ENCODE assay signal across 19 cellular contexts in the genomic region with DNA sequence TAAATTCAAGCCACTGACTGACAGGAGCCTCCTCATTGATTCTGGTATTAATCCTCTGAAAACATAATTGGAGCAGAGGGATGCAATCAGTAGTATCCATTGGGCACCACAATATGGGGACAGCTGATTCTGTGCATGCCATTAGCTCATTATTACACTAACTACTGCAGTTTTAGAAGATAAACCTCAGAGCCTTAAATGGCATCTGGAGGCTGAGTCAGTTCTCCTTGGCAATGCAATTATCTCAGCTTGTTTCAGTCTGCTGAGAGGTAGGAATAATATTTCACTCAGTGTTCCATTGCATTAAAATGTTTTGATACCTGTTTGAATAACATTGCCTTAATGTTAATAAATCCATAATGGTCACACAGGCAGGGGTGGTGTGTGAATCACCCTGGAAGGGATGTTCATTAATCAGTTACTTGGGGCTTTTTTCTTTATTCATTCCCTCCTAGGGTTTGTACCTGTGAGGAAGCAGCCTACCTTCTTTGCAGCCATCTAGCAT.
"Had no signal": no experiment of that assay in that cellular context is flagged by ENCODE, and none has a peak within 500 bp of the region (broad histone marks: within the 10 kb centered on the region; RNA-seq: fewer than 3 reads in every experiment).

No MANE protein-coding gene starts in this region.

- H3K4me3 Mint-ChIP-seq: activated CD4-positive, alpha-beta memory T cell treated with anti-CD3 and anti-CD28 coated beads, Interleukin-2, amount 10 ng/mL, durations not matched to agents 7 days and 5 days; activated CD8-positive, alpha-beta memory T cell treated with anti-CD3 and anti-CD28 coated beads, Interleukin-2, amount 10 ng/mL, durations not matched to agents 7 days and 5 days; activated naive CD4-positive, alpha-beta T cell treated with anti-CD3 and anti-CD28 coated beads for 36 hours; activated naive CD8-positive, alpha-beta T cell treated with anti-CD3 and anti-CD28 coated beads, Interleukin-2, amount 50 U/mL, for 24 hours; activated T-helper 17 cell treated with anti-CD3 and anti-CD28 coated beads, Interleukin-2, amount 50 U/mL, for 72 hours; naive thymus-derived CD8-positive, alpha-beta T cell; stimulated activated naive B cell treated with anti-CD40 and anti-IgM and Interleukin-4, amounts not matched to agents 10 μg/mL and 1 μg/mL and 100 μg/mL, for 72 hours had no signal

- ATAC-seq: activated CD8-positive, alpha-beta memory T cell treated with anti-CD3 and anti-CD28 coated beads, Interleukin-2, amount 10 ng/mL, durations not matched to agents 7 days and 5 days; activated naive CD8-positive, alpha-beta T cell treated with anti-CD3 and anti-CD28 coated beads, Interleukin-2, amount 50 U/mL, for 24 hours; activated T-helper 17 cell treated with anti-CD3 and anti-CD28 coated beads, Interleukin-2, amount 50 U/mL, for 72 hours; esophagus mucosa; naive thymus-derived CD8-positive, alpha-beta T cell; pancreas; stimulated activated naive B cell treated with anti-CD40 and anti-IgM and Interleukin-4, amounts not matched to agents 10 μg/mL and 1 μg/mL and 100 μg/mL, for 72 hours had no signal

- H3K36me3 ChIP-seq: brain microvascular endothelial cell, lower lobe of right lung, pancreas, sigmoid colon, spleen, upper lobe of right lung had no signal

- H3K36me3 Mint-ChIP-seq: activated CD8-positive, alpha-beta memory T cell treated with anti-CD3 and anti-CD28 coated beads, Interleukin-2, amount 10 ng/mL, durations not matched to agents 7 days and 5 days; naive thymus-derived CD8-positive, alpha-beta T cell; stimulated activated naive B cell treated with anti-CD40 and anti-IgM and Interleukin-4, amounts not matched to agents 10 μg/mL and 1 μg/mL and 100 μg/mL, for 72 hours had no signal

- H3K9me3 ChIP-seq: lower lobe of right lung, pancreas, sigmoid colon, spleen, upper lobe of right lung had no signal

- H3K27me3 ChIP-seq: brain microvascular endothelial cell, pancreas, sigmoid colon, spleen, upper lobe of right lung had no signal

- H3K4me3 ChIP-seq: lower lobe of right lung, pancreas, sigmoid colon, spleen, upper lobe of right lung had no signal

- H3K27ac ChIP-seq: brain microvascular endothelial cell, lower lobe of right lung, pancreas, sigmoid colon, spleen, upper lobe of right lung had no signal

- H3K27me3 Mint-ChIP-seq: activated CD4-positive, alpha-beta memory T cell treated with anti-CD3 and anti-CD28 coated beads, Interleukin-2, amount 10 ng/mL, durations not matched to agents 7 days and 5 days; activated CD8-positive, alpha-beta memory T cell treated with anti-CD3 and anti-CD28 coated beads, Interleukin-2, amount 10 ng/mL, durations not matched to agents 7 days and 5 days; activated T-helper 17 cell treated with anti-CD3 and anti-CD28 coated beads, Interleukin-2, amount 50 U/mL, for 72 hours; stimulated activated naive B cell treated with anti-CD40 and anti-IgM and Interleukin-4, amounts not matched to agents 10 μg/mL and 1 μg/mL and 100 μg/mL, for 72 hours had no signal

- H3K4me1 Mint-ChIP-seq: activated CD4-positive, alpha-beta memory T cell treated with anti-CD3 and anti-CD28 coated beads, Interleukin-2, amount 10 ng/mL, durations not matched to agents 7 days and 5 days; activated CD8-positive, alpha-beta memory T cell treated with anti-CD3 and anti-CD28 coated beads, Interleukin-2, amount 10 ng/mL, durations not matched to agents 7 days and 5 days; activated naive CD8-positive, alpha-beta T cell treated with anti-CD3 and anti-CD28 coated beads, Interleukin-2, amount 50 U/mL, for 24 hours; activated T-helper 17 cell treated with anti-CD3 and anti-CD28 coated beads, Interleukin-2, amount 50 U/mL, for 72 hours; naive thymus-derived CD8-positive, alpha-beta T cell; stimulated activated naive B cell treated with anti-CD40 and anti-IgM and Interleukin-4, amounts not matched to agents 10 μg/mL and 1 μg/mL and 100 μg/mL, for 72 hours had no signal

- DNase-seq: activated CD4-positive, alpha-beta memory T cell treated with anti-CD3 and anti-CD28 coated beads, Interleukin-2, amount 10 ng/mL, durations not matched to agents 7 days and 5 days; activated CD4-positive, alpha-beta T cell treated with anti-CD3 and anti-CD28 coated beads for 48 hours; activated CD4-positive, CD25-positive, alpha-beta regulatory T cell; activated CD8-positive, alpha-beta memory T cell treated with anti-CD3 and anti-CD28 coated beads, Interleukin-2, amount 10 ng/mL, durations not matched to agents 7 days and 5 days; activated naive CD4-positive, alpha-beta T cell treated with anti-CD3 and anti-CD28 coated beads for 36 hours; activated naive CD8-positive, alpha-beta T cell treated with anti-CD3 and anti-CD28 coated beads, Interleukin-2, amount 50 U/mL, for 24 hours; aorta; brain microvascular endothelial cell; central memory CD4-positive, alpha-beta T cell; lower lobe of right lung; naive thymus-derived CD8-positive, alpha-beta T cell; pancreas; sigmoid colon; spleen; stimulated activated naive B cell treated with anti-CD40 and anti-IgM and Interleukin-4, amounts not matched to agents 10 μg/mL and 1 μg/mL and 100 μg/mL, for 72 hours; T1000; upper lobe of right lung had no signal

- H3K27ac Mint-ChIP-seq: activated CD4-positive, alpha-beta memory T cell treated with anti-CD3 and anti-CD28 coated beads, Interleukin-2, amount 10 ng/mL, durations not matched to agents 7 days and 5 days; activated CD8-positive, alpha-beta memory T cell treated with anti-CD3 and anti-CD28 coated beads, Interleukin-2, amount 10 ng/mL, durations not matched to agents 7 days and 5 days; activated naive CD4-positive, alpha-beta T cell treated with anti-CD3 and anti-CD28 coated beads for 36 hours; activated naive CD8-positive, alpha-beta T cell treated with anti-CD3 and anti-CD28 coated beads, Interleukin-2, amount 50 U/mL, for 24 hours; activated T-helper 17 cell treated with anti-CD3 and anti-CD28 coated beads, Interleukin-2, amount 50 U/mL, for 72 hours; naive thymus-derived CD8-positive, alpha-beta T cell; stimulated activated naive B cell treated with anti-CD40 and anti-IgM and Interleukin-4, amounts not matched to agents 10 μg/mL and 1 μg/mL and 100 μg/mL, for 72 hours had no signal

- H3K4me1 ChIP-seq: lower lobe of right lung, pancreas, sigmoid colon, spleen, upper lobe of right lung had no signal
